ENCODE assay signal across 8 cellular contexts in genomic region chr9:109440797-109441287, GRCh38. TPM values are rescaled to one million over a fixed set of nuclear protein-coding genes. Genes with fewer than 3 reads are reported as not detected.
DNase-seq lines count a peak whose midpoint lies in the region; ATAC-seq, FAIRE-seq and TF ChIP-seq lines count a peak whose summit lies in the region.

No MANE protein-coding gene starts in this region.

- H3K4me3 ChIP-seq in AG10803 (ENCODE audit: low read length) = no peak overlapping the region
- no peak overlapping the region for H3K4me3 ChIP-seq in bronchial epithelial cell (ENCODE audit: low read depth, low read length)

- H3K36me3 ChIP-seq in bronchial epithelial cell (ENCODE audit: control insufficient read depth, insufficient read depth, low read length) = peaks cover 16% of the 10 kb centered on the region

- ATAC-seq in GM18520 (IDR thresholded peaks at IDR 0.05; ENCODE audit: unreplicated experiment) (peak; percentile 86), HG02981 (IDR thresholded peaks at IDR 0.05; ENCODE audit: unreplicated experiment) (peak; percentile 98)

- FAIRE-seq in bronchial epithelial cell (lab: Jason Lieb, UNC) = no peak

- no peak overlapping the region for H3K4me3 Mint-ChIP-seq in T-helper 1 cell treated with Interleukin-12 subunit alpha and Interleukin-12 subunit beta and Interleukin-4 antibody, amounts not matched to agents 30 μg/mL and 1 μg/mL, for 36 hours

- no peaks in the 10 kb centered on the region for H3K9me3 Mint-ChIP-seq in T-helper 1 cell treated with Interleukin-12 subunit alpha and Interleukin-12 subunit beta and Interleukin-4 antibody, amounts not matched to agents 30 μg/mL and 1 μg/mL, for 36 hours

- H3K27me3 Mint-ChIP-seq in T-helper 1 cell treated with Interleukin-12 subunit alpha and Interleukin-12 subunit beta and Interleukin-4 antibody, amounts not matched to agents 30 μg/mL and 1 μg/mL, for 36 hours (ENCODE audit: low read depth) = peaks cover 29% of the 10 kb centered on the region

- DNase-seq in AG10803 (ENCODE audit: low read depth) (peak; percentile 82), NCI-H146 treated with DMSO at 0.1 percent for 48 hours (lab: John Stamatoyannopoulos, UW; ENCODE audit: unreplicated experiment) (peak; percentile 23), bronchial epithelial cell (ENCODE audit: low read depth) (peak; percentile 90), kidney glomerular epithelial cell (lab: John Stamatoyannopoulos, UW) (peak; percentile 74)
- peak; percentile 11 to 32 (median 18) for DNase-seq in stimulated activated CD4-positive, alpha-beta T cell treated with anti-CD3 and anti-CD28 coated beads, TNF-alpha, amount 100 ng/mL, for 24 hours (ENCODE audit: low read depth in 3 of 3)

- H3K36me3 Mint-ChIP-seq in T-helper 1 cell treated with Interleukin-12 subunit alpha and Interleukin-12 subunit beta and Interleukin-4 antibody, amounts not matched to agents 30 μg/mL and 1 μg/mL, for 36 hours (ENCODE audit: low read depth) = no peaks in the 10 kb centered on the region

- H3K27ac Mint-ChIP-seq in T-helper 1 cell treated with Interleukin-12 subunit alpha and Interleukin-12 subunit beta and Interleukin-4 antibody, amounts not matched to agents 30 μg/mL and 1 μg/mL, for 36 hours = peak overlapping the region; percentile 82

- peak; percentile 83 for TF ChIP-seq CTCF in AG10803 (conservative IDR thresholded peaks at IDR 0.05; ENCODE audit: low read length)
- peak; percentile 74 for TF ChIP-seq CTCF in bronchial epithelial cell (IDR thresholded peaks at IDR 0.05; ENCODE audit: insufficient read depth, low read length, severe bottlenecking)

- H3K27me3 ChIP-seq in bronchial epithelial cell (ENCODE audit: control insufficient read depth, insufficient read depth, low read length) = no peaks in the 10 kb centered on the region

- peaks cover 32% of the 10 kb centered on the region for H3K4me1 Mint-ChIP-seq in T-helper 1 cell treated with Interleukin-12 subunit alpha and Interleukin-12 subunit beta and Interleukin-4 antibody, amounts not matched to agents 30 μg/mL and 1 μg/mL, for 36 hours (ENCODE audit: low read depth)

RNA-seq across cellular contexts. Expression of gene PTPN3, which starts 57.3 kb away (rescaled TPM):
- total RNA-seq in bronchial epithelial cell = 14.2 and 26.2 TPM in 2 replicates

Comparison
In these comparisons a context has a peak if more than half of its experiments do, and no peak if none do; other contexts are left out.
1. DNase-seq: peak in every context shown above with its lines; median percentile 90 in bronchial epithelial cell; 82 in AG10803; 74 in kidney glomerular epithelial cell; 23 in NCI-H146 treated with DMSO at 0.1 percent for 48 hours; 18 in stimulated activated CD4-positive, alpha-beta T cell treated with anti-CD3 and anti-CD28 coated beads, TNF-alpha, amount 100 ng/mL, for 24 hours.